In genomic region chr14:33271891-33272290, GRCh38 we compare ENCODE assay signal across 33 cellular contexts.
"Had no signal": no experiment of that assay in that cellular context is flagged by ENCODE, and none has a peak within 500 bp of the region (broad histone marks: within the 10 kb centered on the region; RNA-seq: fewer than 3 reads in every experiment).

No MANE protein-coding gene starts in this region.

- H3K27ac ChIP-seq: ascending aorta, breast epithelium, cardiac muscle cell, colonic mucosa, dorsolateral prefrontal cortex, heart left ventricle, WERI-Rb-1 had no signal

- ATAC-seq: activated CD4-positive, CD25-positive, alpha-beta regulatory T cell treated with anti-CD3 and anti-CD28 coated beads, Interleukin-2, amount 50 U/mL, for 24 hours; activated CD8-positive, alpha-beta T cell treated with anti-CD3 and anti-CD28 coated beads for 36 hours; activated T-cell treated with anti-CD3 and anti-CD28 coated beads, Interleukin-2, amount 50 U/mL, for 4 hours; activated T-helper 17 cell treated with anti-CD3 and anti-CD28 coated beads, Interleukin-2, amount 50 U/mL, for 72 hours; esophagus mucosa; heart left ventricle; T-cell had no signal

- H3K4me3 ChIP-seq: ascending aorta, breast epithelium, cardiac muscle cell, colonic mucosa, dorsolateral prefrontal cortex, heart left ventricle had no signal

- H3K27me3 ChIP-seq: ascending aorta, breast epithelium, cardiac muscle cell, colonic mucosa, dorsolateral prefrontal cortex, heart left ventricle had no signal

- H3K9me3 Mint-ChIP-seq: activated B cell treated with CpG ODN at 0.5 μM for 24 hours; activated T-cell treated with anti-CD3 and anti-CD28 coated beads, Interleukin-2, amount 50 U/mL, for 4 hours; activated T-helper 17 cell treated with anti-CD3 and anti-CD28 coated beads, Interleukin-2, amount 50 U/mL, for 72 hours; brain; endodermal cell; T-helper 1 cell treated with Interleukin-12 subunit alpha and Interleukin-12 subunit beta and Interleukin-4 antibody, amounts not matched to agents 30 μg/mL and 1 μg/mL, for 36 hours had no signal

- H3K36me3 ChIP-seq: ascending aorta, breast epithelium, cardiac muscle cell, colonic mucosa, heart left ventricle, WERI-Rb-1 had no signal

- H3K4me3 Mint-ChIP-seq: activated B cell treated with CpG ODN at 0.5 μM for 24 hours; activated CD8-positive, alpha-beta T cell treated with anti-CD3 and anti-CD28 coated beads for 36 hours; activated naive CD8-positive, alpha-beta T cell; activated T-cell treated with anti-CD3 and anti-CD28 coated beads, Interleukin-2, amount 50 U/mL, for 4 hours; activated T-helper 17 cell treated with anti-CD3 and anti-CD28 coated beads, Interleukin-2, amount 50 U/mL, for 72 hours; brain; dendritic cell treated with granulocyte-macrophage colony-stimulating factor and Interleukin-4, amounts not matched to agents 40 ng/mL and 50 ng/mL, for 4 days; endodermal cell; T-cell; T-helper 1 cell treated with Interleukin-12 subunit alpha and Interleukin-12 subunit beta and Interleukin-4 antibody, amounts not matched to agents 30 μg/mL and 1 μg/mL, for 36 hours had no signal

- H3K9me3 ChIP-seq: ascending aorta, breast epithelium, colonic mucosa, heart left ventricle had no signal

- H3K4me1 ChIP-seq: ascending aorta, breast epithelium, colonic mucosa, heart left ventricle had no signal

- DNase-seq: activated B cell treated with CpG ODN at 0.5 μM for 24 hours; activated CD4-positive, alpha-beta T cell treated with anti-CD3 and anti-CD28 coated beads for 48 hours; activated CD4-positive, alpha-beta T cell treated with anti-CD3 and anti-CD28 coated beads, Interleukin-2, amount 50 U/mL, for 1 hour; activated CD4-positive, alpha-beta T cell treated with anti-CD3 and anti-CD28 coated beads, Interleukin-2, amount 50 U/mL, for 48 hours; activated CD8-positive, alpha-beta memory T cell treated with anti-CD3 and anti-CD28 coated beads for 24 hours; activated CD8-positive, alpha-beta T cell treated with anti-CD3 and anti-CD28 coated beads for 36 hours; activated effector memory CD4-positive, alpha-beta T cell treated with Interleukin-2 at 50 U/mL for 16 hours; activated gamma-delta T cell treated with Interleukin-2 at 50 U/mL for 16 hours; activated naive CD4-positive, alpha-beta T cell treated with anti-CD3 and anti-CD28 coated beads, Interleukin-2, amount 50 U/mL, for 16 hours; activated naive CD4-positive, alpha-beta T cell treated with Interleukin-2 at 50 U/mL for 16 hours; activated T-cell treated with anti-CD3 and anti-CD28 coated beads, Interleukin-2, amount 50 U/mL, for 4 hours; central memory CD4-positive, alpha-beta T cell; cerebellar nuclear complex; colonic mucosa; dorsolateral prefrontal cortex; effector memory CD4-positive, alpha-beta T cell; foreskin fibroblast; heart left ventricle; SW 1271; T-cell; T1000; WERI-Rb-1 had no signal

- H3K4me1 Mint-ChIP-seq: activated B cell treated with CpG ODN at 0.5 μM for 24 hours; activated T-helper 17 cell treated with anti-CD3 and anti-CD28 coated beads, Interleukin-2, amount 50 U/mL, for 72 hours; T-cell had no signal

- H3K36me3 Mint-ChIP-seq: activated naive CD8-positive, alpha-beta T cell; T-cell had no signal

- H3K27me3 Mint-ChIP-seq: activated B cell treated with CpG ODN at 0.5 μM for 24 hours; activated CD8-positive, alpha-beta T cell treated with anti-CD3 and anti-CD28 coated beads for 36 hours; brain; dendritic cell treated with granulocyte-macrophage colony-stimulating factor and Interleukin-4, amounts not matched to agents 40 ng/mL and 50 ng/mL, for 4 days had no signal

- H3K27ac Mint-ChIP-seq: activated B cell treated with CpG ODN at 0.5 μM for 24 hours; activated CD8-positive, alpha-beta T cell treated with anti-CD3 and anti-CD28 coated beads for 36 hours; activated naive CD8-positive, alpha-beta T cell; activated T-helper 17 cell treated with anti-CD3 and anti-CD28 coated beads, Interleukin-2, amount 50 U/mL, for 72 hours; dendritic cell treated with granulocyte-macrophage colony-stimulating factor and Interleukin-4, amounts not matched to agents 40 ng/mL and 50 ng/mL, for 4 days; T-cell; T-helper 1 cell treated with Interleukin-12 subunit alpha and Interleukin-12 subunit beta and Interleukin-4 antibody, amounts not matched to agents 30 μg/mL and 1 μg/mL, for 36 hours had no signal
